ENCODE assay signal across 8 cellular contexts in the genomic region with DNA sequence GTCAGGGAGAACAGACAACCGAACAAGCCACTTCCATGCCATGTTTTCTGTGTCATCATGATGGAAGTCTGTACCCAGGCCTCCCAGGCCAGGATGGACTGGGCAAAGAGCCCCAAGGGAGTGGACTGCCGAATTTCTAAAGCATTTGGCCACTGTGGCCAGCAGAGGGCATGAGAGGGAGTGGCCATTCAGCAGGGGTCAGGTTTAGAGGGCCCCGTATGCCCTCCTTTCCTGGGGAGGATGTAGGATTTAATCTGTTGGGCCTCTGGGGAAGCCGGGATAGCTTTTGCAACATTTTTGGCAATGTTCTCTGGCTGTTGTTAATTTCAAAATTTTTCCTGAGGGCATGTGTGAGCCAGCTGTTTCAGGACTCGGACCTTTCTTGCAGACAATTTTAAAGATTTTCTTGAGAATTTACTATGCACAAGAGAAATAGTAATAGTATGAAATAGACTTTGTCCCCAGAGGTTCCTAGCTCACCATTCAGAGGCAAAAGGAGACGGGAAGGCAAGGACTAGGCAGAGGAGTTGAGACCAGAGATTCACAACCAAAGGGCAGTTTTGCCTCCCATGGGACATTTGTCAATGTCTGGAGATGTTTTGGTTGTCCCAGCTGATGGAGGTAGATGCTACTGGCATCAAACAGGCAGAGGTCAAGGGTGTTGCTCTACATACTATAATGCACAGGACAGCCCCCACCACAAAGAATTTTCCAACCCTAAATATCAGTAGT. TPM values are rescaled to one million over a fixed set of nuclear protein-coding genes. Genes with fewer than 3 reads are reported as not detected.
DNase-seq lines count a peak whose midpoint lies in the region; ATAC-seq, FAIRE-seq and TF ChIP-seq lines count a peak whose summit lies in the region.

No MANE protein-coding gene starts in this region.

- H3K27me3 Mint-ChIP-seq in activated naive CD8-positive, alpha-beta T cell treated with anti-CD3 and anti-CD28 coated beads, Interleukin-2, amount 50 U/mL, for 24 hours = peaks cover 4% of the 10 kb centered on the region
- H3K27me3 Mint-ChIP-seq in stimulated activated naive B cell treated with anti-CD40 and anti-IgM and Interleukin-4, amounts not matched to agents 10 μg/mL and 1 μg/mL and 100 μg/mL, for 72 hours = peaks cover 19 to 30% of the 10 kb centered on the region in 2 donors

- H3K9ac ChIP-seq in mammary epithelial cell (ENCODE audit: insufficient read depth, low read length) = no peak overlapping the region

- no peaks in the 10 kb centered on the region for H3K36me3 Mint-ChIP-seq in activated naive CD8-positive, alpha-beta T cell treated with anti-CD3 and anti-CD28 coated beads, Interleukin-2, amount 50 U/mL, for 24 hours (ENCODE audit: low read depth)
- H3K36me3 Mint-ChIP-seq in stimulated activated naive B cell treated with anti-CD40 and anti-IgM and Interleukin-4, amounts not matched to agents 10 μg/mL and 1 μg/mL and 100 μg/mL, for 72 hours = no peaks in the 10 kb centered on the region

- H3K4me1 Mint-ChIP-seq in activated naive CD8-positive, alpha-beta T cell treated with anti-CD3 and anti-CD28 coated beads, Interleukin-2, amount 50 U/mL, for 24 hours = no peaks in the 10 kb centered on the region
- H3K4me1 Mint-ChIP-seq in stimulated activated naive B cell treated with anti-CD40 and anti-IgM and Interleukin-4, amounts not matched to agents 10 μg/mL and 1 μg/mL and 100 μg/mL, for 72 hours = no peaks in the 10 kb centered on the region

- no peak overlapping the region for H2AFZ ChIP-seq in mammary epithelial cell (ENCODE audit: low read depth, low read length)

- no peak overlapping the region for H3K4me3 Mint-ChIP-seq in activated naive CD8-positive, alpha-beta T cell treated with anti-CD3 and anti-CD28 coated beads, Interleukin-2, amount 50 U/mL, for 24 hours
- H3K4me3 Mint-ChIP-seq in stimulated activated naive B cell treated with anti-CD40 and anti-IgM and Interleukin-4, amounts not matched to agents 10 μg/mL and 1 μg/mL and 100 μg/mL, for 72 hours = no peak overlapping the region

- no peaks in the 10 kb centered on the region for H3K79me2 ChIP-seq in mammary epithelial cell (ENCODE audit: insufficient read depth, low read length)

- no TSS peak for BruUV-seq in mammary epithelial cell (replicated peaks; lab: Mats Ljungman, UMichigan)

- intact Hi-C loops in mammary epithelial cell (cut with micrococcal nuclease) = loop anchor here (1.0 to 2.0 kb wide), 2 partner anchors 121 to 250 kb away; no protein-coding TSS in a partner anchor

- 30% methylated on average over 6 of the region's 6 CpGs for WGBS in mammary epithelial cell (ENCODE audit: low coverage, missing lambda C conversion rate)

- no peaks in the 10 kb centered on the region for H4K20me1 ChIP-seq in mammary epithelial cell (ENCODE audit: insufficient read depth, low read length)

- no peak for FAIRE-seq in HTR-8/SVneo (lab: Jason Lieb, UNC)

- H3K4me3 ChIP-seq in mammary epithelial cell (replicated peaks in 1 of 3; ENCODE audit: insufficient read depth in 1 of 3, low read depth in 2 of 3, low read length in 3 of 3) = no peak overlapping the region

- H3K9me3 ChIP-seq in mammary epithelial cell (replicated peaks; ENCODE audit: insufficient read depth, low read length) = peaks cover 4% of the 10 kb centered on the region

- no peak overlapping the region for H3K27ac ChIP-seq in mammary epithelial cell (ENCODE audit: insufficient read depth, low read depth, low read length)

- no peaks in the 10 kb centered on the region for H3K4me1 ChIP-seq in mammary epithelial cell (ENCODE audit: insufficient read depth, low read length)

- in situ Hi-C loops in mammary epithelial cell (cut with MboI; ENCODE audit: low sequenced_read_pairs in 2 of 2) = no loop called here

- no peaks in the 10 kb centered on the region for H3K36me3 ChIP-seq in mammary epithelial cell (ENCODE audit: insufficient read depth, low read length)

- no peaks in the 10 kb centered on the region for H3K9me3 Mint-ChIP-seq in activated naive CD8-positive, alpha-beta T cell treated with anti-CD3 and anti-CD28 coated beads, Interleukin-2, amount 50 U/mL, for 24 hours
- peaks cover 4 to 7% of the 10 kb centered on the region in 2 donors for H3K9me3 Mint-ChIP-seq in stimulated activated naive B cell treated with anti-CD40 and anti-IgM and Interleukin-4, amounts not matched to agents 10 μg/mL and 1 μg/mL and 100 μg/mL, for 72 hours

- no peak overlapping the region for H3K27ac Mint-ChIP-seq in activated naive CD8-positive, alpha-beta T cell treated with anti-CD3 and anti-CD28 coated beads, Interleukin-2, amount 50 U/mL, for 24 hours
- no peak overlapping the region for H3K27ac Mint-ChIP-seq in stimulated activated naive B cell treated with anti-CD40 and anti-IgM and Interleukin-4, amounts not matched to agents 10 μg/mL and 1 μg/mL and 100 μg/mL, for 72 hours

- no peaks in the 10 kb centered on the region for H3K27me3 ChIP-seq in mammary epithelial cell (ENCODE audit: insufficient read depth, low read length)

- CTCF ChIA-PET in mammary epithelial cell (lab: Charles Lee; ENCODE audit: low non-redundant PET) = no interaction called here

- H3K4me2 ChIP-seq in mammary epithelial cell (ENCODE audit: insufficient read depth, low read depth, low read length) = no peak overlapping the region

- dilution Hi-C loops in mammary epithelial cell (cut with HindIII; ENCODE audit: low sequenced_read_pairs) = loop anchor here (5.0 kb wide), 1 partner anchor 43 kb away; no protein-coding TSS in a partner anchor

- TF ChIP-seq CTCF in mammary epithelial cell (conservative IDR thresholded peaks at IDR 0.05 in 1 of 2, IDR thresholded peaks at IDR 0.05 in 1 of 2; ENCODE audit: extremely low read depth in 1 of 2, insufficient read depth in 1 of 2, low read depth in 1 of 2, low read length in 2 of 2) = peak; percentile 47 to 66

- DNase-seq in AG08395 (ENCODE audit: low spot score) = peak; percentile 83
- peak; percentile 49 for DNase-seq in HTR-8/SVneo (ENCODE audit: insufficient read length, low spot score)
- peak; percentile 3 for DNase-seq in mammary epithelial cell
- peak; percentile 92 for DNase-seq in left lobe of liver (ENCODE audit: low spot score)
- no peak for DNase-seq in kidney glomerular epithelial cell (lab: John Stamatoyannopoulos, UW)
- no peak for DNase-seq in activated naive CD8-positive, alpha-beta T cell treated with anti-CD3 and anti-CD28 coated beads, Interleukin-2, amount 50 U/mL, for 24 hours
- DNase-seq in activated CD4-positive, alpha-beta T cell treated with anti-CD3 and anti-CD28 coated beads, Interleukin-2, amount 50 U/mL, for 48 hours = no peak
- no peak for DNase-seq in stimulated activated naive B cell treated with anti-CD40 and anti-IgM and Interleukin-4, amounts not matched to agents 10 μg/mL and 1 μg/mL and 100 μg/mL, for 72 hours

- ATAC-seq in left lobe of liver = peak; percentile 68
- no peak for ATAC-seq in activated naive CD8-positive, alpha-beta T cell treated with anti-CD3 and anti-CD28 coated beads, Interleukin-2, amount 50 U/mL, for 24 hours
- ATAC-seq in stimulated activated naive B cell treated with anti-CD40 and anti-IgM and Interleukin-4, amounts not matched to agents 10 μg/mL and 1 μg/mL and 100 μg/mL, for 72 hours (replicated peaks) = no peak

RNA-seq across cellular contexts. Expression of a gene that starts 18.0 kb away (rescaled TPM):
- total RNA-seq in mammary epithelial cell = 1 to 10 TPM; 4.7 to 6.0 TPM
- 1.8 TPM for polyA plus RNA-seq in mammary epithelial cell
- 6.5 TPM for polyA minus RNA-seq in mammary epithelial cell
- total RNA-seq in left lobe of liver = 232 TPM

RNA-seq across cellular contexts. Expression of a gene that starts 37.0 kb away (rescaled TPM):
- total RNA-seq in mammary epithelial cell (10 to 100 TPM; 34.2 to 37.7 TPM), left lobe of liver (17.2 TPM)
- 38.6 TPM for polyA plus RNA-seq in mammary epithelial cell
- polyA minus RNA-seq in mammary epithelial cell = 32.7 TPM

RNA-seq across cellular contexts. Expression of a gene that starts 41.1 kb away (rescaled TPM):
- total RNA-seq in mammary epithelial cell = 10 to 100 TPM; 15.2 to 23.9 TPM
- polyA plus RNA-seq in mammary epithelial cell = 23.1 TPM
- polyA minus RNA-seq in mammary epithelial cell = 34.9 TPM
- total RNA-seq in left lobe of liver = 11.5 TPM

Comparison
In these comparisons a context has a peak if more than half of its experiments do, and no peak if none do; other contexts are left out.
1. DNase-seq: peak in AG08395 (single experiment), HTR-8/SVneo (single experiment), mammary epithelial cell (single experiment) and left lobe of liver (single experiment); none in kidney glomerular epithelial cell (single experiment), activated naive CD8-positive, alpha-beta T cell treated with anti-CD3 and anti-CD28 coated beads, Interleukin-2, amount 50 U/mL, for 24 hours (single experiment), activated CD4-positive, alpha-beta T cell treated with anti-CD3 and anti-CD28 coated beads, Interleukin-2, amount 50 U/mL, for 48 hours (0 of 2) and stimulated activated naive B cell treated with anti-CD40 and anti-IgM and Interleukin-4, amounts not matched to agents 10 μg/mL and 1 μg/mL and 100 μg/mL, for 72 hours (single experiment).
2. RNA of a gene that starts 18.0 kb away (total RNA-seq): 232 TPM in left lobe of liver (single experiment); 4.7 to 6.0 TPM in mammary epithelial cell; every median in the first group is over 10 times any median in the second.